Comparison of ENCODE assay signal across 1 cellular context in genomic region chr2:207807516-207807915, GRCh38.
TF ChIP-seq lines count a peak whose summit lies in the region.

No MANE protein-coding gene starts in this region.

TF ChIP-seq in SK-N-SH, 30 proteins besides CTCF, POLR2A, EP300 and RAD21 (continued from another document):
- TF ChIP-seq USF2 (IDR thresholded peaks at IDR 0.05; ENCODE audit: borderline replicate concordance, low read depth, low read length), result no peak
